ENCODE assay signal across 21 cellular contexts in the genomic region with DNA sequence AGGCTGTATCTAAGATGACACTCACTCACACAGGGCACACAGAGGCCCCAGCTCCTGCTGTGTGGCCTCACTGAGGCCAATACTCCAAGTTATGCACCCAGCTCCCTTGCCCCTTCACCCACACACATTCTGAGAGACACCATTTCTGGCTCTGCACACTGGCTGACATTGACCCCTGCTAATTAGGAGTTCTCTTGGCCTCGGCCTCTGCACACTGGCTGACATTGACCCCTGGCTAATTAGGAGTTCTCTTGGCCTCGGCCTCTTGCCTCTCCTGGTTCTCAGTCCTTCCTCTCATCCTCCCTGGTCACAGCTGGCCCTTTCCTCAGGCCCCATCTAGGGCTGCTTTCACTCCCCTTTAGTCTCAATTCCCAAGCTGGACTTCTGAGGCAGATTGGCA.
DNase-seq lines count a peak whose midpoint lies in the region; ATAC-seq, FAIRE-seq and TF ChIP-seq lines count a peak whose summit lies in the region.
"Had no signal": no experiment of that assay in that cellular context is flagged by ENCODE, and none has a peak within 500 bp of the region (broad histone marks: within the 10 kb centered on the region; RNA-seq: fewer than 3 reads in every experiment).

No MANE protein-coding gene starts in this region.

- H3K9ac ChIP-seq in liver (ENCODE audit: low read depth in 1 of 2, low read length in 2 of 2) = no peak overlapping the region
- H3K9ac ChIP-seq in HepG2 (ENCODE audit: insufficient read depth, low read depth, low read length) = no peak overlapping the region
- H3K9ac ChIP-seq: KMS-11 had no signal

- TF ChIP-seq CTCF in liver (IDR thresholded peaks at IDR 0.05; ENCODE audit: low read depth, low read length, missing input control) (no peak), HepG2 (CRISPR knock-in tag; IDR thresholded peaks at IDR 0.05) (no peak), spleen (IDR thresholded peaks at IDR 0.05 in 8 of 11, conservative IDR thresholded peaks at IDR 0.05 in 3 of 11) (no peak)
- no peak for TF ChIP-seq CTCF in CD4-positive, alpha-beta T cell (IDR thresholded peaks at IDR 0.05)

- H3K27me3 ChIP-seq in liver (ENCODE audit: control insufficient read depth in 4 of 4, insufficient read depth in 4 of 4, low read length in 3 of 4) = peaks cover 0 to 3% (median 0%) of the 10 kb centered on the region in 4 donors
- H3K27me3 ChIP-seq in HepG2 (ENCODE audit: control insufficient read depth in 1 of 2, insufficient read depth in 2 of 2, low read length in 2 of 2) = peaks cover 3 to 34% of the 10 kb centered on the region in 2 experiments; a peak in 3 of 5 replicates
- H3K27me3 ChIP-seq in spleen (replicated peaks in 1 of 7) = peaks cover 0 to 43% (median 0%) of the 10 kb centered on the region in 7 donors
- peaks cover 9% of the 10 kb centered on the region for H3K27me3 ChIP-seq in CD4-positive, alpha-beta T cell (ENCODE audit: control insufficient read depth, insufficient read depth, low read length)
- H3K27me3 ChIP-seq: Peyer's patch had no signal

- no peaks in the 10 kb centered on the region for H3K4me1 ChIP-seq in liver (ENCODE audit: control insufficient read depth in 4 of 4, insufficient read depth in 4 of 4, low read length in 3 of 4)
- H3K4me1 ChIP-seq in HepG2 (ENCODE audit: insufficient read depth, low read length) = no peaks in the 10 kb centered on the region
- H3K4me1 ChIP-seq in spleen = no peaks in the 10 kb centered on the region
- H3K4me1 ChIP-seq: A549, Peyer's patch had no signal

- intact Hi-C loops in HepG2 (cut with micrococcal nuclease; ENCODE audit: unreplicated experiment) = no loop called here
- intact Hi-C loops in spleen (cut with DNase I; ENCODE audit: low total_unique reads) = no loop called here
- intact Hi-C loops in CD4-positive, alpha-beta T cell (cut with DNase I, micrococcal nuclease) = no loop called here

- no peaks in the 10 kb centered on the region for H3K36me3 Mint-ChIP-seq in CD4-positive, alpha-beta T cell (ENCODE audit: low read depth)

- CTCF ChIA-PET in HepG2 (lab: Yijun Ruan, JAX; ENCODE audit: low intra/inter-chr PET ratio, low total read pairs) = no interaction called here
- CTCF ChIA-PET in CD4-positive, alpha-beta T cell (lab: Charles Lee) = no interaction called here

- BruUV-seq in HepG2 (replicated peaks; lab: Mats Ljungman, UMichigan) = no TSS peak

- peaks cover 12% of the 10 kb centered on the region for H3K9me3 Mint-ChIP-seq in CD4-positive, alpha-beta T cell

- H3K27ac ChIP-seq in liver (ENCODE audit: low read depth in 1 of 2, low read length in 2 of 2) = no peak overlapping the region
- H3K27ac ChIP-seq in HepG2 (ENCODE audit: extremely low read length, insufficient read depth, low read length) = no peak overlapping the region
- H3K27ac ChIP-seq in spleen = no peak overlapping the region
- H3K27ac ChIP-seq in CD4-positive, alpha-beta T cell (ENCODE audit: low read depth, low read length) = no peak overlapping the region
- H3K27ac ChIP-seq: A549, KMS-11, Peyer's patch had no signal

- no peaks in the 10 kb centered on the region for H3K79me2 ChIP-seq in HepG2 (ENCODE audit: insufficient read depth, low read length)

- WGBS in liver = 66% methylated on average over 2 of the region's 2 CpGs
- 3% methylated on average over 2 of the region's 2 CpGs for WGBS in HepG2 (ENCODE audit: low lambda C conversion rate)
- 44 to 67% (median 63%) methylated on average over 2 of the region's 2 CpGs for WGBS in spleen, 5 donors

- POLR2A ChIA-PET in HepG2 (lab: Yijun Ruan, JAX) = no interaction called here
- POLR2A ChIA-PET in CD4-positive, alpha-beta T cell (lab: Charles Lee) = no interaction called here

- no peak for FAIRE-seq in HepG2 (lab: Jason Lieb, UNC)
- FAIRE-seq: A549, H1 had no signal

- TF ChIP-seq RAD21 in liver (IDR thresholded peaks at IDR 0.05) (no peak), HepG2 (CRISPR knock-in tag; IDR thresholded peaks at IDR 0.05) (no peak)

- TF ChIP-seq EP300 in HepG2 (IDR thresholded peaks at IDR 0.05; ENCODE audit: low read depth in 2 of 2, low read length in 2 of 2) (no peak), HepG2 (CRISPR knock-in tag; IDR thresholded peaks at IDR 0.05; ENCODE audit: borderline replicate concordance) (no peak)

- no peak for TF ChIP-seq POLR2A in HepG2 (IDR thresholded peaks at IDR 0.05; ENCODE audit: insufficient read depth in 1 of 2, low read depth in 2 of 2, low read length in 2 of 2)
- TF ChIP-seq POLR2A in spleen (IDR thresholded peaks at IDR 0.05) = no peak

- H3K36me3 ChIP-seq in liver (ENCODE audit: control insufficient read depth in 4 of 4, insufficient read depth in 3 of 4, low read depth in 1 of 4, low read length in 3 of 4) (no peaks in the 10 kb centered on the region), HepG2 (replicated peaks in 1 of 2; ENCODE audit: control insufficient read depth in 1 of 2, insufficient read depth in 2 of 2, low read length in 2 of 2) (no peaks in the 10 kb centered on the region), spleen (no peaks in the 10 kb centered on the region)
- H3K36me3 ChIP-seq: Peyer's patch had no signal

- H3K9me3 ChIP-seq in liver (ENCODE audit: control insufficient read depth in 4 of 4, low read length in 3 of 4) (peaks cover 0 to 4% (median 1%) of the 10 kb centered on the region in 4 donors), HepG2 (ENCODE audit: low read length) (0 out of 2 replicates have a peak, but pooled peaks cover 11% of the 10 kb centered on the region), spleen (peaks cover 0 to 22% (median 14%) of the 10 kb centered on the region in 8 donors)
- H3K9me3 ChIP-seq in CD4-positive, alpha-beta T cell (ENCODE audit: control insufficient read depth, low read length) = no peaks in the 10 kb centered on the region
- H3K9me3 ChIP-seq: Peyer's patch had no signal

- DNase-seq in HepG2 (ENCODE audit: low spot score) = no peak
- peak; percentile 23 for DNase-seq in islet precursor cell
- peak; percentile 41 for DNase-seq in spleen
- DNase-seq in CD4-positive, alpha-beta T cell = no peak
- DNase-seq in inferior parietal cortex (ENCODE audit: extremely low spot score) = no peak
- no peak for DNase-seq in KG1 (lab: John Stamatoyannopoulos, UW)
- DNase-seq in GM03348 (ENCODE audit: low spot score) = no peak
- DNase-seq: C1 segment of cervical spinal cord, COR-L47, EL, HFFc6, NCI-H1092, NCI-H146, NCI-H510A treated with DMSO at 0.1 percent for 48 hours, NCI-H82, SHP77 had no signal

- peaks cover 39% of the 10 kb centered on the region for H3K27me3 Mint-ChIP-seq in CD4-positive, alpha-beta T cell

- H3K4me3 ChIP-seq in liver (ENCODE audit: low read depth in 1 of 3, low read length in 3 of 3) (no peak overlapping the region), HepG2 (replicated peaks in 1 of 3; ENCODE audit: insufficient read depth in 1 of 3, low read depth in 2 of 3, low read length in 3 of 3) (no peak overlapping the region), spleen (no peak overlapping the region)
- H3K4me3 ChIP-seq: A549, Peyer's patch had no signal

- no peak overlapping the region for H3K4me3 Mint-ChIP-seq in CD4-positive, alpha-beta T cell
- H3K4me3 Mint-ChIP-seq: HFFc6 had no signal

- no peak overlapping the region for H2AFZ ChIP-seq in HepG2 (ENCODE audit: low read length)

- in situ Hi-C loops in HepG2 (cut with HindIII; ENCODE audit: extremely low pct_ligation_motif_present, low pct_unique_long_range_greater_than_20kb) = loop anchor here (10.0 kb wide), 1 partner anchor 105 kb away; no protein-coding TSS in a partner anchor

- no peaks in the 10 kb centered on the region for H3K4me1 Mint-ChIP-seq in CD4-positive, alpha-beta T cell (ENCODE audit: low read depth)

- H3K4me2 ChIP-seq in HepG2 (ENCODE audit: low read depth, low read length) = no peak overlapping the region
- H3K4me2 ChIP-seq: A549, KMS-11 had no signal

- H3K27ac Mint-ChIP-seq in CD4-positive, alpha-beta T cell = no peak overlapping the region
- H3K27ac Mint-ChIP-seq: HFFc6 had no signal

- no peak for ATAC-seq in HepG2
- no peak for ATAC-seq in CD4-positive, alpha-beta T cell (ENCODE audit: poor library complexity)
- ATAC-seq: A549 had no signal

- no peaks in the 10 kb centered on the region for H4K20me1 ChIP-seq in HepG2 (ENCODE audit: insufficient read depth, low read length)

TF ChIP-seq in liver, 16 proteins besides CTCF, POLR2A, EP300 and RAD21:
- TF ChIP-seq RXRA (IDR thresholded peaks at IDR 0.05) (peak; percentile 55 to 69), FOXA2 (IDR thresholded peaks at IDR 0.05) (no peak), NR2F2 (IDR thresholded peaks at IDR 0.05) (peak; percentile 98)

TF ChIP-seq in HepG2, 621 proteins besides CTCF, POLR2A, EP300 and RAD21 (continues in another document):
- TF ChIP-seq, protein P1, sequence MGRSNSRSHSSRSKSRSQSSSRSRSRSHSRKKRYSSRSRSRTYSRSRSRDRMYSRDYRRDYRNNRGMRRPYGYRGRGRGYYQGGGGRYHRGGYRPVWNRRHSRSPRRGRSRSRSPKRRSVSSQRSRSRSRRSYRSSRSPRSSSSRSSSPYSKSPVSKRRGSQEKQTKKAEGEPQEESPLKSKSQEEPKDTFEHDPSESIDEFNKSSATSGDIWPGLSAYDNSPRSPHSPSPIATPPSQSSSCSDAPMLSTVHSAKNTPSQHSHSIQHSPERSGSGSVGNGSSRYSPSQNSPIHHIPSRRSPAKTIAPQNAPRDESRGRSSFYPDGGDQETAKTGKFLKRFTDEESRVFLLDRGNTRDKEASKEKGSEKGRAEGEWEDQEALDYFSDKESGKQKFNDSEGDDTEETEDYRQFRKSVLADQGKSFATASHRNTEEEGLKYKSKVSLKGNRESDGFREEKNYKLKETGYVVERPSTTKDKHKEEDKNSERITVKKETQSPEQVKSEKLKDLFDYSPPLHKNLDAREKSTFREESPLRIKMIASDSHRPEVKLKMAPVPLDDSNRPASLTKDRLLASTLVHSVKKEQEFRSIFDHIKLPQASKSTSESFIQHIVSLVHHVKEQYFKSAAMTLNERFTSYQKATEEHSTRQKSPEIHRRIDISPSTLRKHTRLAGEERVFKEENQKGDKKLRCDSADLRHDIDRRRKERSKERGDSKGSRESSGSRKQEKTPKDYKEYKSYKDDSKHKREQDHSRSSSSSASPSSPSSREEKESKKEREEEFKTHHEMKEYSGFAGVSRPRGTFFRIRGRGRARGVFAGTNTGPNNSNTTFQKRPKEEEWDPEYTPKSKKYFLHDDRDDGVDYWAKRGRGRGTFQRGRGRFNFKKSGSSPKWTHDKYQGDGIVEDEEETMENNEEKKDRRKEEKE (IDR thresholded peaks at IDR 0.05) = no peak
- TF ChIP-seq PRMT3 (CRISPR knock-in tag; IDR thresholded peaks at IDR 0.05; ENCODE audit: borderline replicate concordance, low read depth) (no peak), NCOA5 (CRISPR knock-in tag; IDR thresholded peaks at IDR 0.05) (no peak), ZNF44 (CRISPR knock-in tag; IDR thresholded peaks at IDR 0.05) (no peak)
- TF ChIP-seq, protein P2, sequence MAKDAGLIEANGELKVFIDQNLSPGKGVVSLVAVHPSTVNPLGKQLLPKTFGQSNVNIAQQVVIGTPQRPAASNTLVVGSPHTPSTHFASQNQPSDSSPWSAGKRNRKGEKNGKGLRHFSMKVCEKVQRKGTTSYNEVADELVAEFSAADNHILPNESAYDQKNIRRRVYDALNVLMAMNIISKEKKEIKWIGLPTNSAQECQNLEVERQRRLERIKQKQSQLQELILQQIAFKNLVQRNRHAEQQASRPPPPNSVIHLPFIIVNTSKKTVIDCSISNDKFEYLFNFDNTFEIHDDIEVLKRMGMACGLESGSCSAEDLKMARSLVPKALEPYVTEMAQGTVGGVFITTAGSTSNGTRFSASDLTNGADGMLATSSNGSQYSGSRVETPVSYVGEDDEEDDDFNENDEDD (CRISPR knock-in tag; IDR thresholded peaks at IDR 0.05; ENCODE audit: borderline replicate concordance) = no peak

Comparison
In these comparisons a context has a peak if more than half of its experiments do, and no peak if none do; other contexts are left out.
1. DNase-seq: peak in islet precursor cell (single experiment) and spleen (single experiment); none in HepG2 (single experiment), CD4-positive, alpha-beta T cell (0 of 10), inferior parietal cortex (single experiment), KG1 (single experiment) and GM03348 (single experiment).